25 cellular contexts compared by ENCODE assay signal in the genomic region with DNA sequence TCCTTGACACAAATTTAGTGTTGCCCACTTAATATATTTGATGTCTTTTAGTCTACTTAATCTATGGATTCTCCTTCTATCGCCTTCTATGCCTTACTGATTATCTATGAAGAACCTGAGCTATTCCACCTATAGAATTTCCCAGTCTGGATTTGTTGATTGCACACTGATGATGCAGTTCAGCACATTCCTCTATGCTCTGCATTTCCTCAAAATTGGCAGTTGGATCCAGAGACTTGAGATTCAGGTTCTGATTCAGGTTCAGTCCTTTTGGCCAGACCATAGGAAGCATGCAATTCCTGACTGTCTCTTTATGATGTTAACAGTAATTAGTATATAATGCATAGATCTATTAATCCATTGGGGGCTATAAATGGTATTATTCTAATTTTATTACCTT.
"Had no signal": no experiment of that assay in that cellular context is flagged by ENCODE, and none has a peak within 500 bp of the region (broad histone marks: within the 10 kb centered on the region; RNA-seq: fewer than 3 reads in every experiment).

No MANE protein-coding gene starts in this region.

- H3K36me3 ChIP-seq: brain microvascular endothelial cell had no signal

- H3K27me3 Mint-ChIP-seq: activated CD4-positive, alpha-beta memory T cell treated with anti-CD3 and anti-CD28 coated beads for 36 hours; activated CD4-positive, alpha-beta T cell treated with anti-CD3 and anti-CD28 coated beads for 36 hours; activated CD4-positive, alpha-beta T cell treated with anti-CD3 and anti-CD28 coated beads, Interleukin-2, amount 10 ng/mL, durations not matched to agents 24 days and 14 days; activated naive CD8-positive, alpha-beta T cell treated with anti-CD3 and anti-CD28 coated beads, Interleukin-2, amount 10 ng/mL, durations not matched to agents 7 days and 5 days; central memory CD8-positive, alpha-beta T cell; dendritic cell treated with granulocyte-macrophage colony-stimulating factor and Interleukin-4, amounts not matched to agents 40 ng/mL and 50 ng/mL, for 4 days had no signal

- H3K27me3 ChIP-seq: brain microvascular endothelial cell, dorsolateral prefrontal cortex, esophagus squamous epithelium had no signal

- H3K36me3 Mint-ChIP-seq: activated CD4-positive, alpha-beta memory T cell treated with anti-CD3 and anti-CD28 coated beads for 36 hours; activated naive CD4-positive, alpha-beta T cell treated with anti-CD3 and anti-CD28 coated beads, Interleukin-2, amount 50 U/mL, for 72 hours had no signal

- H3K27ac Mint-ChIP-seq: activated CD4-positive, alpha-beta memory T cell treated with anti-CD3 and anti-CD28 coated beads for 36 hours; activated CD4-positive, alpha-beta T cell treated with anti-CD3 and anti-CD28 coated beads for 36 hours; activated CD4-positive, alpha-beta T cell treated with anti-CD3 and anti-CD28 coated beads, Interleukin-2, amount 10 ng/mL, durations not matched to agents 24 days and 14 days; activated naive CD4-positive, alpha-beta T cell treated with anti-CD3 and anti-CD28 coated beads for 36 hours; activated naive CD8-positive, alpha-beta T cell treated with anti-CD3 and anti-CD28 coated beads, Interleukin-2, amount 10 ng/mL, durations not matched to agents 7 days and 5 days; activated T-helper 2 cell treated with anti-CD3 and anti-CD28 coated beads, Interferon-gamma antibody, Interleukin-2, Interleukin-4, amounts not matched to agents 10 μg/mL and 5 μg/mL and 100 μg/mL, durations not matched to agents 14 hours and 24 hours and 36 hours; dendritic cell treated with granulocyte-macrophage colony-stimulating factor and Interleukin-4, amounts not matched to agents 40 ng/mL and 50 ng/mL, for 4 days; endodermal cell had no signal

- H3K4me3 Mint-ChIP-seq: activated CD4-positive, alpha-beta memory T cell treated with anti-CD3 and anti-CD28 coated beads for 36 hours; activated CD4-positive, alpha-beta T cell treated with anti-CD3 and anti-CD28 coated beads for 36 hours; activated CD4-positive, alpha-beta T cell treated with anti-CD3 and anti-CD28 coated beads, Interleukin-2, amount 10 ng/mL, durations not matched to agents 24 days and 14 days; activated naive CD4-positive, alpha-beta T cell treated with anti-CD3 and anti-CD28 coated beads for 36 hours; activated naive CD8-positive, alpha-beta T cell treated with anti-CD3 and anti-CD28 coated beads, Interleukin-2, amount 10 ng/mL, durations not matched to agents 7 days and 5 days; activated T-cell treated with anti-CD3 and anti-CD28 coated beads, Interleukin-2, amount 50 U/mL, for 4 hours; central memory CD8-positive, alpha-beta T cell; dendritic cell treated with granulocyte-macrophage colony-stimulating factor and Interleukin-4, amounts not matched to agents 40 ng/mL and 50 ng/mL, for 4 days; endodermal cell had no signal

- H3K4me3 ChIP-seq: coronary artery, dorsolateral prefrontal cortex, esophagus squamous epithelium had no signal

- ATAC-seq: activated CD4-positive, alpha-beta T cell treated with anti-CD3 and anti-CD28 coated beads for 36 hours; activated naive CD4-positive, alpha-beta T cell treated with anti-CD3 and anti-CD28 coated beads, Interleukin-2, amount 50 U/mL, for 72 hours; activated T-cell treated with anti-CD3 and anti-CD28 coated beads, Interleukin-2, amount 50 U/mL, for 4 hours had no signal

- H3K9me3 ChIP-seq: esophagus squamous epithelium had no signal

- DNase-seq: activated CD4-positive, alpha-beta memory T cell treated with anti-CD3 and anti-CD28 coated beads for 36 hours; activated CD4-positive, alpha-beta T cell treated with anti-CD3 and anti-CD28 coated beads for 36 hours; activated CD4-positive, alpha-beta T cell treated with anti-CD3 and anti-CD28 coated beads, Interleukin-2, amount 10 ng/mL, durations not matched to agents 24 days and 14 days; activated CD4-positive, CD25-positive, alpha-beta regulatory T cell; activated CD4-positive, CD25-positive, alpha-beta regulatory T cell treated with anti-CD3 and anti-CD28 coated beads, Interleukin-2, amount 50 U/mL, for 72 hours; activated effector memory CD4-positive, alpha-beta T cell treated with anti-CD3 and anti-CD28 coated beads, Interleukin-2, amount 50 U/mL, for 16 hours; activated naive CD4-positive, alpha-beta T cell treated with anti-CD3 and anti-CD28 coated beads for 36 hours; activated naive CD8-positive, alpha-beta T cell treated with anti-CD3 and anti-CD28 coated beads, Interleukin-2, amount 10 ng/mL, durations not matched to agents 7 days and 5 days; activated T-cell treated with anti-CD3 and anti-CD28 coated beads, Interleukin-2, amount 50 U/mL, for 4 hours; amniotic stem cell; anterior cingulate cortex; brain microvascular endothelial cell; dorsolateral prefrontal cortex; effector memory CD4-positive, alpha-beta T cell; endodermal cell; erythroblast; esophagus squamous epithelium; foreskin fibroblast; T-helper 1 cell; T-helper 2 cell had no signal

- H3K27ac ChIP-seq: brain microvascular endothelial cell, coronary artery, dorsolateral prefrontal cortex, esophagus squamous epithelium had no signal

- H3K9me3 Mint-ChIP-seq: activated CD4-positive, alpha-beta memory T cell treated with anti-CD3 and anti-CD28 coated beads for 36 hours; activated CD4-positive, alpha-beta T cell treated with anti-CD3 and anti-CD28 coated beads, Interleukin-2, amount 10 ng/mL, durations not matched to agents 24 days and 14 days; activated naive CD4-positive, alpha-beta T cell treated with anti-CD3 and anti-CD28 coated beads for 36 hours; activated naive CD4-positive, alpha-beta T cell treated with anti-CD3 and anti-CD28 coated beads, Interleukin-2, amount 50 U/mL, for 72 hours; activated naive CD8-positive, alpha-beta T cell treated with anti-CD3 and anti-CD28 coated beads, Interleukin-2, amount 10 ng/mL, durations not matched to agents 7 days and 5 days; activated T-cell treated with anti-CD3 and anti-CD28 coated beads, Interleukin-2, amount 50 U/mL, for 4 hours; activated T-helper 2 cell treated with anti-CD3 and anti-CD28 coated beads, Interferon-gamma antibody, Interleukin-2, Interleukin-4, amounts not matched to agents 10 μg/mL and 5 μg/mL and 100 μg/mL, durations not matched to agents 14 hours and 24 hours and 36 hours; central memory CD8-positive, alpha-beta T cell; dendritic cell treated with granulocyte-macrophage colony-stimulating factor and Interleukin-4, amounts not matched to agents 40 ng/mL and 50 ng/mL, for 4 days; endodermal cell had no signal
